Comparison of ENCODE assay signal across 1 cellular context in genomic region chr2:64488050-64488974, GRCh38.
A peak's percentile ranks its signal among the peaks of the same experiment; 100 is the strongest.
TF ChIP-seq lines count a peak whose summit lies in the region.

No MANE protein-coding gene starts in this region.

TF ChIP-seq in GM12878, 131 proteins besides CTCF, POLR2A, EP300 and RAD21 (continued from another document):
- TF ChIP-seq SKIL (IDR thresholded peaks at IDR 0.05; ENCODE audit: low read depth, poor library complexity, severe bottlenecking) (peak; percentile 43), RBBP5 (conservative IDR thresholded peaks at IDR 0.05) (no peak), YY1 (IDR thresholded peaks at IDR 0.05; ENCODE audit: low read depth, low read length) (peak; percentile 75), ZNF384 (IDR thresholded peaks at IDR 0.05; ENCODE audit: borderline replicate concordance, low read depth, low read length) (no peak), NR2C2 (IDR thresholded peaks at IDR 0.05; ENCODE audit: borderline replicate concordance, control insufficient read depth, insufficient read length, low read depth) (no peak), ATF3 (IDR thresholded peaks at IDR 0.05; ENCODE audit: borderline replicate concordance, extremely low read depth, low read depth, low read length) (no peak), BRCA1 (IDR thresholded peaks at IDR 0.05; ENCODE audit: low read depth, low read length) (no peak), MEF2A (IDR thresholded peaks at IDR 0.05; ENCODE audit: insufficient read depth, low read depth, low read length) (0 out of 2 replicates have a peak, but pooled peaks have one; percentile 25), ZNF207 (IDR thresholded peaks at IDR 0.05; ENCODE audit: borderline replicate concordance) (no peak)
- TF ChIP-seq, protein P1, sequence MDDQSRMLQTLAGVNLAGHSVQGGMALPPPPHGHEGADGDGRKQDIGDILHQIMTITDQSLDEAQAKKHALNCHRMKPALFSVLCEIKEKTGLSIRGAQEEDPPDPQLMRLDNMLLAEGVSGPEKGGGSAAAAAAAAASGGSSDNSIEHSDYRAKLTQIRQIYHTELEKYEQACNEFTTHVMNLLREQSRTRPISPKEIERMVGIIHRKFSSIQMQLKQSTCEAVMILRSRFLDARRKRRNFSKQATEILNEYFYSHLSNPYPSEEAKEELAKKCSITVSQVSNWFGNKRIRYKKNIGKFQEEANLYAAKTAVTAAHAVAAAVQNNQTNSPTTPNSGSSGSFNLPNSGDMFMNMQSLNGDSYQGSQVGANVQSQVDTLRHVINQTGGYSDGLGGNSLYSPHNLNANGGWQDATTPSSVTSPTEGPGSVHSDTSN (IDR thresholded peaks at IDR 0.05; ENCODE audit: insufficient replicate concordance, low read depth, low read length) = no peak
- TF ChIP-seq, protein P2, sequence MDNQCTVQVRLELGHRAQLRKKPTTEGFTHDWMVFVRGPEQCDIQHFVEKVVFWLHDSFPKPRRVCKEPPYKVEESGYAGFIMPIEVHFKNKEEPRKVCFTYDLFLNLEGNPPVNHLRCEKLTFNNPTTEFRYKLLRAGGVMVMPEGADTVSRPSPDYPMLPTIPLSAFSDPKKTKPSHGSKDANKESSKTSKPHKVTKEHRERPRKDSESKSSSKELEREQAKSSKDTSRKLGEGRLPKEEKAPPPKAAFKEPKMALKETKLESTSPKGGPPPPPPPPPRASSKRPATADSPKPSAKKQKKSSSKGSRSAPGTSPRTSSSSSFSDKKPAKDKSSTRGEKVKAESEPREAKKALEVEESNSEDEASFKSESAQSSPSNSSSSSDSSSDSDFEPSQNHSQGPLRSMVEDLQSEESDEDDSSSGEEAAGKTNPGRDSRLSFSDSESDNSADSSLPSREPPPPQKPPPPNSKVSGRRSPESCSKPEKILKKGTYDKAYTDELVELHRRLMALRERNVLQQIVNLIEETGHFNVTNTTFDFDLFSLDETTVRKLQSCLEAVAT (IDR thresholded peaks at IDR 0.05) = no peak
- TF ChIP-seq, protein P3, sequence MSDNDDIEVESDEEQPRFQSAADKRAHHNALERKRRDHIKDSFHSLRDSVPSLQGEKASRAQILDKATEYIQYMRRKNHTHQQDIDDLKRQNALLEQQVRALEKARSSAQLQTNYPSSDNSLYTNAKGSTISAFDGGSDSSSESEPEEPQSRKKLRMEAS (IDR thresholded peaks at IDR 0.05; ENCODE audit: low read depth, low read length) = no peak
